ENCODE assay signal across 8 cellular contexts in the genomic region with DNA sequence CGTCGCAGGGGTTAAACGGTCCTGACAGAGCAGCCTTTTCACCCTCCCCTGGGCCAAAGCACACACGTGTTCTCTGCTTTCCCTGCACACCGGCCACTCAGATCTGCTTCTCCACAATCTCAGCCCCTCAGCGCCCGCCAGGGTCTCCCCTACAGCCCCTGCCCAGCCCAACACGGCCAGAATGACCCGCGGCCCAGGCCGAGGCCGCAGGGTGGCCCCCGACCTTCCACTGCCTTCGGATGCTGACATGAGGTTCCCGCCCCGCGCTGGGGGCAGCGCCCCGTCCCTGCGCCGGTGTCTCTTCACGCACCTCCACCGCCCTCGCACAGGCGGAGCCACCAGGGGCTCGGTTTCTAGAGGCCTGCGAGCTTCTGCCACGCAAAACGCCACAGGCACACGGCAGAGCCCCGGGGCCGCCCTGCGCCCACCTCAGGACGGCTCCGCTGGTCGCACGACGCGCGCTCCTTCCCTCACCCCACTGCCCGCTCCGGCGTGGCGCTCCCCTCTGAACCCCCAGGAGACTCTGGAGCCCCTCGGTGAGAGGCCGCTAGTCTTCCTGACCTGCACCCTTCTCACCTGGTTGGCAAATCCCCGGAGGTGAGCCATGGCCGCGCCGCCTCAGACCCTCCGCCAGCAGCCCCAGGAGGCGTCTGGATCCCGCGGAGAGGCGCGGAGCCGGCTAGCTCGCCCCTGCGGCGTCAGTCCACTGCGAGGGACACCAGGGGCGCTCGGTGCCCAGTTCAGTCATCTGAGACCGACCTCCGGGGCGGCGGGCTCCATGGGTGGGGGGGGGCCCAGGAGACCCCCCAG. TPM values are rescaled to one million over a fixed set of nuclear protein-coding genes. Genes with fewer than 3 reads are reported as not detected.
A peak's percentile ranks its signal among the peaks of the same experiment; 100 is the strongest.
DNase-seq lines count a peak whose midpoint lies in the region; ATAC-seq, FAIRE-seq and TF ChIP-seq lines count a peak whose summit lies in the region.

No MANE protein-coding gene starts in this region.

- H3K27ac ChIP-seq in gastroesophageal sphincter (peak overlapping the region; percentile 60 to 93 (median 88)), pancreas (peak overlapping the region; percentile 65 to 91 (median 76))

- no peak for FAIRE-seq in pancreas (lab: Jason Lieb, UNC)

- peaks cover 0 to 11% of the 10 kb centered on the region in 2 donors for H3K36me3 ChIP-seq in gastroesophageal sphincter
- no peaks in the 10 kb centered on the region for H3K36me3 ChIP-seq in pancreas

- TF ChIP-seq POLR2A in gastroesophageal sphincter (IDR thresholded peaks at IDR 0.05) = no peak

- intact Hi-C loops in pancreas (cut with DNase I) = no loop called here

- no peaks in the 10 kb centered on the region for H3K27me3 Mint-ChIP-seq in activated T-helper 17 cell treated with anti-CD3 and anti-CD28 coated beads, Interleukin-2, amount 50 U/mL, for 72 hours

- H3K4me1 ChIP-seq in gastroesophageal sphincter = peaks cover 0 to 47% (median 35%) of the 10 kb centered on the region in 3 donors
- H3K4me1 ChIP-seq in pancreas = peaks cover 14 to 30% (median 22%) of the 10 kb centered on the region in 3 donors

- H3K36me3 Mint-ChIP-seq in activated T-helper 17 cell treated with anti-CD3 and anti-CD28 coated beads, Interleukin-2, amount 50 U/mL, for 72 hours (ENCODE audit: low read depth) = no peaks in the 10 kb centered on the region

- WGBS in gastroesophageal sphincter (ENCODE audit: low coverage in 1 of 2), 2 donors = 0% methylated on average over 3 of the region's 67 CpGs; no CpG with 5 or more reads in 1 of the 2 donors
- WGBS in pancreas, 2 donors = 1% methylated on average over 58 to 67 of the region's 67 CpGs

- H3K4me3 Mint-ChIP-seq in activated T-helper 17 cell treated with anti-CD3 and anti-CD28 coated beads, Interleukin-2, amount 50 U/mL, for 72 hours = peak overlapping the region; percentile 85

- no peaks in the 10 kb centered on the region for H3K9me3 Mint-ChIP-seq in activated T-helper 17 cell treated with anti-CD3 and anti-CD28 coated beads, Interleukin-2, amount 50 U/mL, for 72 hours

- TF ChIP-seq EP300 in gastroesophageal sphincter (IDR thresholded peaks at IDR 0.05) = no peak

- H3K4me1 Mint-ChIP-seq in activated T-helper 17 cell treated with anti-CD3 and anti-CD28 coated beads, Interleukin-2, amount 50 U/mL, for 72 hours = peaks cover 5% of the 10 kb centered on the region

- TF ChIP-seq CTCF in gastroesophageal sphincter (IDR thresholded peaks at IDR 0.05) = peak in 2 of 4 experiments; percentile 22 to 35
- TF ChIP-seq CTCF in pancreas (IDR thresholded peaks at IDR 0.05) = no peak

- H3K4me3 ChIP-seq in gastroesophageal sphincter (peak overlapping the region; percentile 89 to 100), pancreas (peak overlapping the region; percentile 60 to 94 (median 74))

- H3K27me3 ChIP-seq in gastroesophageal sphincter (no peaks in the 10 kb centered on the region), pancreas (no peaks in the 10 kb centered on the region)

- ATAC-seq in HG02571 (IDR thresholded peaks at IDR 0.05; ENCODE audit: unreplicated experiment) (peak; percentile 12), gastroesophageal sphincter (peak; percentile 32), pancreas (peak; percentile 20 to 55 (median 43))
- peak; percentile 37 for ATAC-seq in activated T-helper 17 cell treated with anti-CD3 and anti-CD28 coated beads, Interleukin-2, amount 50 U/mL, for 72 hours (replicated peaks)

- H3K27ac Mint-ChIP-seq in activated T-helper 17 cell treated with anti-CD3 and anti-CD28 coated beads, Interleukin-2, amount 50 U/mL, for 72 hours = no peak overlapping the region

- DNase-seq in NCI-H345 (lab: John Stamatoyannopoulos, UW) (peak; percentile 63), NCI-H345 treated with DMSO at 0.1 percent for 48 hours (lab: John Stamatoyannopoulos, UW; ENCODE audit: unreplicated experiment) (no peak), NCI-H226 (peak; percentile 29), pancreas (peak in 5 of 6 donors; percentile 56 to 89 (median 70)), H4 (ENCODE audit: low spot score) (no peak)

- H3K9me3 ChIP-seq in gastroesophageal sphincter (no peaks in the 10 kb centered on the region), pancreas (no peaks in the 10 kb centered on the region)

RNA-seq across cellular contexts. Expression of a gene that starts 0.7 kb away (rescaled TPM):
- total RNA-seq in activated T-helper 17 cell treated with anti-CD3 and anti-CD28 coated beads, Interleukin-2, amount 50 U/mL, for 72 hours = 10 to 100 TPM; 86.7 to 87.8 TPM
- total RNA-seq in gastroesophageal sphincter (100 to 1,000 TPM; 125 to 234 (median 174) TPM), pancreas (100 to 1,000 TPM in 1 of 6 donors, 10 to 100 TPM in 5; 60.6 to 103 (median 71.7) TPM)
- polyA plus RNA-seq in pancreas = 100 to 1,000 TPM; 265 to 282 TPM
- 117 and 153 TPM in 2 replicates for total RNA-seq in H4 (2014; rRNA removed; shearing (Covaris generic))

RNA-seq across cellular contexts. Expression of a gene that starts 50.9 kb away (rescaled TPM):
- under 1 TPM in 1 of 2 donors, not detected in 1; 0.16 TPM for total RNA-seq in activated T-helper 17 cell treated with anti-CD3 and anti-CD28 coated beads, Interleukin-2, amount 50 U/mL, for 72 hours
- total RNA-seq in gastroesophageal sphincter (100 to 1,000 TPM in 1 of 4 donors, 10 to 100 TPM in 3; 46.0 to 128 (median 66.3) TPM), pancreas (10 to 100 TPM in 5 of 6 donors, 1 to 10 TPM in 1; 10.0 to 24.8 (median 12.6) TPM)
- 10 to 100 TPM; 10.1 to 11.5 TPM for polyA plus RNA-seq in pancreas
- 1.2 and 2.3 TPM in 2 replicates for total RNA-seq in H4 (2014; rRNA removed; shearing (Covaris generic))

Comparison
In these comparisons a context has a peak if more than half of its experiments do, and no peak if none do; other contexts are left out.
1. DNase-seq: peak in NCI-H345 (single experiment), NCI-H226 (single experiment) and pancreas (5 of 6); none in NCI-H345 treated with DMSO at 0.1 percent for 48 hours (single experiment) and H4 (single experiment).
2. Peak in every context shown above with its lines, with median percentiles within 50 percentile points of each other: ATAC-seq.